10 cellular contexts compared by ENCODE assay signal in the genomic region with DNA sequence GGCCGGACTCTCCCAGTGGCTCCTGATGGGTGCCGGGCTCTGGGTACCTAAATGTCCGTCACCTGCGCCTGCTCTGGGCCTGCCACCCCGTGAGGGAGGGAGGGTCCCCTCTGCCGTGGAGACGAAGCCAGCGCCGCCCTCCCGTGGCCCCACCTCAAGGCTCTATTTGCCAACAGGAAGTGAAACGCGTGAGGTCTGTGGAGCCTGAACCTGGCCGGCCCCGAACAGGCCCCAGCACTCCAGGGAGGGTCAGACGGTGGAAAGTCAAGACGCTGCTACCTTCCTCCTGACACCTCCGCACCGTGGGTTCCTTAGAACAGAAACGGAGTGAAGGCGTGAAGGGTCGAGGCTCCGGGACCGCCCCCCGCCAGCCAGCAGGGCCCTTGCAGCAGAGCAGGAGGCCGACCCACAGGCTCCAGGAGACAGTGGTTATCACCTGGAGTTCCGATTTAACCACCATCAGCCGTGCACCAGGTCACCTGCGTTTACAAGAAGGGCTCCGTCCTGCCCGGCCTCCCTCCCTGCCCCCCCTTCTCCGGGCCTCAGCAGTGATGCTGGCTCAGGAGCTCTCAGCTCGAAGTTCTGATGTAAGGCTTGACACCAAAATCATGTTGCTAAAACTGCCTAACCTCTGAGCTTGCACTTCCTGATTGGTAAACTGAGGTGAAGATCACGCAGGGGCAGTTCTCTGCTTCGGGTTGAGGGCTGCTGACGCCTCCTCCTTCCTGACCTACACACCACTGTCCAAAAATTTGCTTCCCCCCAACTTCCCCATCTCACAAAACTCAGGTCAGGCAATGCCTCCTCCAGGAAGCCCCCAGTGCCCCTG. TPM values are rescaled to one million over a fixed set of nuclear protein-coding genes. Genes with fewer than 3 reads are reported as not detected.
DNase-seq lines count a peak whose midpoint lies in the region; ATAC-seq and TF ChIP-seq lines count a peak whose summit lies in the region.
"Had no signal": no experiment of that assay in that cellular context is flagged by ENCODE, and none has a peak within 500 bp of the region (broad histone marks: within the 10 kb centered on the region; RNA-seq: fewer than 3 reads in every experiment).

No MANE protein-coding gene starts in this region.

- TF ChIP-seq CTCF in GM13977 (IDR thresholded peaks at IDR 0.05; ENCODE audit: extremely low read depth, insufficient read depth, missing control alignments): no peak
- TF ChIP-seq CTCF in GM20000 (IDR thresholded peaks at IDR 0.05; ENCODE audit: extremely low read depth, missing control alignments): no peak

- ATAC-seq in HG03432 (IDR thresholded peaks at IDR 0.05; ENCODE audit: unreplicated experiment) (peak; percentile 71), left ventricle myocardium superior (no peak)

- in situ Hi-C loops in GM13977 (cut with MboI; ENCODE audit: low pct_unique_long_range_greater_than_20kb, low sequenced_read_pairs, unreplicated experiment): no loop called here

- peak; percentile 79 for DNase-seq in GM13977 (ENCODE audit: low spot score)
- DNase-seq in GM20000 (ENCODE audit: low spot score): peak; percentile 86
- peak; percentile 26 for DNase-seq in left ventricle myocardium superior
- DNase-seq in activated CD4-positive, alpha-beta T cell treated with anti-CD3 and anti-CD28 coated beads, Interleukin-2, amount 50 U/mL, for 4 hours: no peak
- DNase-seq in NCI-H510A (lab: John Stamatoyannopoulos, UW): no peak
- no peak for DNase-seq in LoVo (ENCODE audit: low spot score)
- no peak for DNase-seq in activated T-cell treated with anti-CD3 and anti-CD28 coated beads for 4 hours
- DNase-seq: activated CD4-positive, alpha-beta T cell treated with anti-CD3 and anti-CD28 coated beads, Interleukin-2, amount 10 ng/mL, durations not matched to agents 7 days and 5 days; NCI-H2227 treated with DMSO at 0.1 percent for 48 hours had no signal

- intact Hi-C loops in left ventricle myocardium superior (cut with micrococcal nuclease): no loop called here

RNA-seq across cellular contexts. Expression of gene C13orf46, which starts 50.9 kb away (rescaled TPM):
- total RNA-seq in left ventricle myocardium superior: 0.37 TPM

Comparison
In these comparisons a context has a peak if more than half of its experiments do, and no peak if none do; other contexts are left out.
1. DNase-seq: peak in GM13977 (single experiment), GM20000 (single experiment) and left ventricle myocardium superior (single experiment); none in activated CD4-positive, alpha-beta T cell treated with anti-CD3 and anti-CD28 coated beads, Interleukin-2, amount 50 U/mL, for 4 hours (0 of 2), NCI-H510A (single experiment), LoVo (single experiment) and activated T-cell treated with anti-CD3 and anti-CD28 coated beads for 4 hours (single experiment).